Comparison of ENCODE assay signal across 1 cellular context in genomic region chr14:93708311-93708734, GRCh38.
TF ChIP-seq lines count a peak whose summit lies in the region.

No MANE protein-coding gene starts in this region.

TF ChIP-seq in H1, 55 proteins besides CTCF, POLR2A, EP300 and RAD21 (continued from another document):
- no peak for TF ChIP-seq HDAC2 (IDR thresholded peaks at IDR 0.05; ENCODE audit: borderline replicate concordance in 1 of 2, low read depth in 2 of 2, low read length in 2 of 2)
- TF ChIP-seq CBX8 (IDR thresholded peaks at IDR 0.05; ENCODE audit: borderline replicate concordance, low read depth, low read length): no peak
- TF ChIP-seq NRF1 (IDR thresholded peaks at IDR 0.05; ENCODE audit: low read depth, low read length): no peak
- no peak for TF ChIP-seq TBP (IDR thresholded peaks at IDR 0.05; ENCODE audit: low read depth, low read length)
- TF ChIP-seq SP1 (IDR thresholded peaks at IDR 0.05; ENCODE audit: low read depth, low read length): no peak
- no peak for TF ChIP-seq SP2 (IDR thresholded peaks at IDR 0.05; ENCODE audit: low read length)
- TF ChIP-seq GTF2F1 (IDR thresholded peaks at IDR 0.05; ENCODE audit: borderline replicate concordance, low read depth, low read length): no peak
- no peak for TF ChIP-seq GABPA (IDR thresholded peaks at IDR 0.05; ENCODE audit: borderline replicate concordance, insufficient read depth, low read length)
- TF ChIP-seq SIX5 (IDR thresholded peaks at IDR 0.05; ENCODE audit: low read depth, low read length): no peak
- no peak for TF ChIP-seq SIRT6 (IDR thresholded peaks at IDR 0.05; ENCODE audit: low read length)
- TF ChIP-seq TAF7 (optimal IDR thresholded peaks at IDR 0.05; ENCODE audit: borderline replicate concordance, low read depth, low read length): no peak
- TF ChIP-seq, protein P1, sequence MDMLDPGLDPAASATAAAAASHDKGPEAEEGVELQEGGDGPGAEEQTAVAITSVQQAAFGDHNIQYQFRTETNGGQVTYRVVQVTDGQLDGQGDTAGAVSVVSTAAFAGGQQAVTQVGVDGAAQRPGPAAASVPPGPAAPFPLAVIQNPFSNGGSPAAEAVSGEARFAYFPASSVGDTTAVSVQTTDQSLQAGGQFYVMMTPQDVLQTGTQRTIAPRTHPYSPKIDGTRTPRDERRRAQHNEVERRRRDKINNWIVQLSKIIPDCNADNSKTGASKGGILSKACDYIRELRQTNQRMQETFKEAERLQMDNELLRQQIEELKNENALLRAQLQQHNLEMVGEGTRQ (IDR thresholded peaks at IDR 0.05; ENCODE audit: low read length): no peak
- TF ChIP-seq KDM4A (IDR thresholded peaks at IDR 0.05; ENCODE audit: low read depth, low read length, severe bottlenecking): no peak
- no peak for TF ChIP-seq BACH1 (IDR thresholded peaks at IDR 0.05; ENCODE audit: low read length)
